In the genomic region with DNA sequence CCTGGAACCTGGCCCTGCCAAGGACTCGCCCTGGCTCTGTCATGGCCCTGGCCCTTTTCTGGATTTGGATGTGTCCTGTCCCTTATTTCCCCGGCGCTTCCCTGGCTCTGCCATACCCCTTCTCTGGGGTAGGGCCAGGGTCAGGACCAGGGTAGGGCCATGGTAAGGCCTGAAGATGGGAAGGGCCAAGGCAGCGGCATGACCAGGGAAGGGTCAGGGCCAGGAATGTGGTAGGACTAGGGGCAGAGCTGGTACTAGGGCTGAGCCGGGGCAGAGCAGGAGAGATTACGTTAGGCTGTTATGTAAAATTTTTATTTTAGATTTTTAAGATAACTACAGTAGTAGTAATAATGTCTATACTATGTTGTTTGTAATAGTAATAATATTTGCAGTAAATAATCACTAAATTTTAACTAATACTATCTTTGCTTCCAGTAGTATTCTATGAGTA, we compare ENCODE assay signal across 6 cellular contexts.
DNase-seq lines count a peak whose midpoint lies in the region; TF ChIP-seq lines count a peak whose summit lies in the region.
"Not testable (repeated sequence)": the region's sequence is repeated elsewhere in the genome, so short reads cannot be mapped to it uniquely, and the experiment has no call there.

No MANE protein-coding gene starts in this region.

- H3K4me1 Mint-ChIP-seq in chondrocyte (ENCODE audit: low read depth); glutamatergic neuron (ENCODE audit: low read depth, unreplicated experiment); neural progenitor cell: not testable (repeated sequence)

- 85 to 88% methylated on average over 6 of the region's 6 CpGs for WGBS in sigmoid colon, 2 donors

- TF ChIP-seq POLR2A in sigmoid colon (IDR thresholded peaks at IDR 0.05): not testable (repeated sequence)

- DNase-seq in D341Med (ENCODE audit: low spot score) (peak; percentile 0), H7 (peak; percentile 6), chondrocyte (ENCODE audit: low spot score) (peak; percentile 96), sigmoid colon (peak; percentile 55)
- DNase-seq in glutamatergic neuron; neural progenitor cell (ENCODE audit: low spot score): not testable (repeated sequence)

- not testable (repeated sequence) for H3K27me3 ChIP-seq in H7 (ENCODE audit: control insufficient read depth, insufficient read depth, low read length); neural progenitor cell; sigmoid colon

- H3K36me3 Mint-ChIP-seq in chondrocyte (ENCODE audit: low read depth); glutamatergic neuron (ENCODE audit: unreplicated experiment); neural progenitor cell: not testable (repeated sequence)

- H2AFZ ChIP-seq in neural progenitor cell (replicated peaks): not testable (repeated sequence)

- not testable (repeated sequence) for H3K4me3 Mint-ChIP-seq in chondrocyte (ENCODE audit: unreplicated experiment); glutamatergic neuron (ENCODE audit: unreplicated experiment)
- peak overlapping the region; percentile 7 for H3K4me3 Mint-ChIP-seq in neural progenitor cell

- not testable (repeated sequence) for TF ChIP-seq CTCF in chondrocyte (IDR thresholded peaks at IDR 0.05); glutamatergic neuron (IDR thresholded peaks at IDR 0.05; ENCODE audit: partially characterized antibody, unreplicated experiment); neural progenitor cell (IDR thresholded peaks at IDR 0.05); sigmoid colon (IDR thresholded peaks at IDR 0.05)

- H3K36me3 ChIP-seq in H7 (replicated peaks; ENCODE audit: control insufficient read depth, insufficient read depth, low read length); neural progenitor cell; sigmoid colon: not testable (repeated sequence)

- not testable (repeated sequence) for H3K27me3 Mint-ChIP-seq in chondrocyte (ENCODE audit: low read depth)
- H3K27me3 Mint-ChIP-seq in glutamatergic neuron (ENCODE audit: unreplicated experiment) (peaks cover 24% of the 10 kb centered on the region), neural progenitor cell (ENCODE audit: insufficient read depth, low read depth) (peaks cover 15% of the 10 kb centered on the region)

- H3K9me3 ChIP-seq in neural progenitor cell (ENCODE audit: low read depth): peaks cover 42% of the 10 kb centered on the region
- not testable (repeated sequence) for H3K9me3 ChIP-seq in sigmoid colon

- intact Hi-C loops in sigmoid colon (cut with DNase I): not testable (repeated sequence)

- not testable (repeated sequence) for H3K4me2 ChIP-seq in neural progenitor cell

- not testable (repeated sequence) for H3K27ac Mint-ChIP-seq in chondrocyte (ENCODE audit: unreplicated experiment); neural progenitor cell
- peak overlapping the region; percentile 25 for H3K27ac Mint-ChIP-seq in glutamatergic neuron (ENCODE audit: unreplicated experiment)

- TF ChIP-seq EP300 in sigmoid colon (IDR thresholded peaks at IDR 0.05): not testable (repeated sequence)

- not testable (repeated sequence) for H4K20me1 ChIP-seq in neural progenitor cell (ENCODE audit: low read depth)

- not testable (repeated sequence) for H3K9ac ChIP-seq in neural progenitor cell

- not testable (repeated sequence) for H3K27ac ChIP-seq in neural progenitor cell, sigmoid colon

- not testable (repeated sequence) for H3K4me1 ChIP-seq in neural progenitor cell, sigmoid colon

- H3K9me3 Mint-ChIP-seq in chondrocyte (ENCODE audit: low read depth) (peaks cover 33% of the 10 kb centered on the region), glutamatergic neuron (ENCODE audit: unreplicated experiment) (peaks cover 32% of the 10 kb centered on the region), neural progenitor cell (peaks cover 48% of the 10 kb centered on the region)

- not testable (repeated sequence) for H3K4me3 ChIP-seq in H7 (ENCODE audit: insufficient read depth, low read depth, low read length); neural progenitor cell; sigmoid colon

- H3F3A ChIP-seq in neural progenitor cell (ENCODE audit: low read depth): not testable (repeated sequence)

- H3K79me2 ChIP-seq in neural progenitor cell (ENCODE audit: low read depth): not testable (repeated sequence)
